In genomic region chr11:16410479-16410878, GRCh38 we compare ENCODE assay signal across 16 cellular contexts. TPM values are rescaled to one million over a fixed set of nuclear protein-coding genes. Genes with fewer than 3 reads are reported as not detected.
"Had no signal": no experiment of that assay in that cellular context is flagged by ENCODE, and none has a peak within 500 bp of the region (broad histone marks: within the 10 kb centered on the region; RNA-seq: fewer than 3 reads in every experiment).

No MANE protein-coding gene starts in this region.

- H3K27me3 ChIP-seq: brain microvascular endothelial cell, gastrocnemius medialis, right lobe of liver, upper lobe of left lung had no signal

- H2AFZ ChIP-seq: neural progenitor cell had no signal

- H3K9me3 ChIP-seq: gastrocnemius medialis, lower lobe of right lung, psoas muscle, right lobe of liver, upper lobe of left lung had no signal

- DNase-seq: activated CD4-positive, alpha-beta T cell treated with anti-CD3 and anti-CD28 coated beads, Interleukin-2, amount 50 U/mL, for 1 hour; activated naive CD4-positive, alpha-beta T cell treated with Interleukin-2 at 50 U/mL for 16 hours; anterior cingulate cortex; brain microvascular endothelial cell; cortex of kidney; effector CD8-positive, alpha-beta T cell; lower lobe of right lung; midbrain; psoas muscle; right lobe of liver; stimulated activated naive CD8-positive, alpha-beta T cell treated with anti-CD3 and anti-CD28 coated beads, Interleukin-15, amount 100 ng/mL, for 72 hours; upper lobe of left lung had no signal

- H3K9ac ChIP-seq: neural progenitor cell had no signal

- H3K27ac ChIP-seq: brain microvascular endothelial cell, gastrocnemius medialis, lower lobe of right lung, neural progenitor cell, psoas muscle, right lobe of liver, upper lobe of left lung had no signal

- H3K36me3 ChIP-seq: brain microvascular endothelial cell, gastrocnemius medialis, lower lobe of right lung, neural progenitor cell, right lobe of liver, upper lobe of left lung had no signal

- H3K4me1 ChIP-seq: lower lobe of right lung, right lobe of liver, upper lobe of left lung had no signal

- H3K4me3 ChIP-seq: gastrocnemius medialis, lower lobe of right lung, neural progenitor cell, psoas muscle, right lobe of liver, upper lobe of left lung had no signal

- ATAC-seq: gastrocnemius medialis; lower lobe of right lung; right lobe of liver; stimulated activated naive CD8-positive, alpha-beta T cell treated with anti-CD3 and anti-CD28 coated beads, Interleukin-15, amount 100 ng/mL, for 72 hours had no signal

- H3K4me2 ChIP-seq: neural progenitor cell had no signal

RNA-seq across cellular contexts. Expression of gene SOX6, which starts 54.1 kb away (rescaled TPM):
- total RNA-seq: activated CD8-positive, alpha-beta memory T cell treated with anti-CD3 and anti-CD28 coated beads for 36 hours; activated T-helper 1 cell treated with anti-CD3 and anti-CD28 coated beads, Interleukin-12 subunit alpha, Interleukin-12 subunit beta, Interleukin-2, Interleukin-4 antibody, amounts not matched to agents 30 ng/mL and 10 ng/mL and 1 ng/mL, durations not matched to agents 14 hours and 24 hours and 36 hours had no signal
